9 cellular contexts compared by ENCODE assay signal in the genomic region with DNA sequence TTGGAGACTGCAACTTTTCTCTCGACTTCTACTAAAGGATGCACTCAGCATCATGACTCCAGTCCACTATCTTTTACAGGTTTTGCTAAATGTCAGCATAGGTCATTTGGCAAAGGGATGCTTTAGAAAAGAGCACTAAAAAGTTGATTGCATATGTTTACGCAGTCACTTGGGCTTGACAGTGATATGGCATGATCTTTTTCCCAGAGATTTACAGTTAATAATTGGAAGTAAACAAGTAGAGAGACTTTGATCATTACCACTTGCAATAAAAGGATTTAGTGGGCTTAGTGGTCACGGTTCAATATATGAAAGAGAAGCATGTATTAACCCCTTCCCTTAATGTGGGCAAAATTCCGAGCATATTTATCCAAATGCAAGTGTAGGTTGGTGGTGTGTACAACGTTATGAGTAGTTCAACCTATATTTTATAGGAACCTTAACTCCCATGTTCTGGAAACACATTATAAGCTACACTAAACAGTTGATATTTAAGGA. TPM values are rescaled to one million over a fixed set of nuclear protein-coding genes. Genes with fewer than 3 reads are reported as not detected.
DNase-seq lines count a peak whose midpoint lies in the region; ATAC-seq, FAIRE-seq and TF ChIP-seq lines count a peak whose summit lies in the region.
"Had no signal": no experiment of that assay in that cellular context is flagged by ENCODE, and none has a peak within 500 bp of the region (broad histone marks: within the 10 kb centered on the region; RNA-seq: fewer than 3 reads in every experiment).

No MANE protein-coding gene starts in this region.

- peak overlapping the region; percentile 82 for H3K4me3 Mint-ChIP-seq in activated CD8-positive, alpha-beta T cell treated with anti-CD3 and anti-CD28 coated beads, Interleukin-2, amount 10 ng/mL, durations not matched to agents 7 days and 5 days

- WGBS in stomach, 5 donors, result 73 to 79% (median 74%) methylated on average over 5 of the region's 5 CpGs

- intact Hi-C loops in stomach (cut with DNase I; ENCODE audit: low total_unique reads), result no loop called here

- peak overlapping the region; percentile 82 for H3K27ac Mint-ChIP-seq in activated CD8-positive, alpha-beta T cell treated with anti-CD3 and anti-CD28 coated beads, Interleukin-2, amount 10 ng/mL, durations not matched to agents 7 days and 5 days

- no peaks in the 10 kb centered on the region for H3K9me3 Mint-ChIP-seq in activated CD8-positive, alpha-beta T cell treated with anti-CD3 and anti-CD28 coated beads, Interleukin-2, amount 10 ng/mL, durations not matched to agents 7 days and 5 days (ENCODE audit: insufficient read depth)

- peaks cover 44% of the 10 kb centered on the region for H3K27me3 Mint-ChIP-seq in activated CD8-positive, alpha-beta T cell treated with anti-CD3 and anti-CD28 coated beads, Interleukin-2, amount 10 ng/mL, durations not matched to agents 7 days and 5 days (ENCODE audit: low read depth)

- peaks cover 1% of the 10 kb centered on the region for H3K79me2 ChIP-seq in keratinocyte (ENCODE audit: control insufficient read depth, insufficient read depth, low read length)

- no peak for TF ChIP-seq EP300 in stomach (IDR thresholded peaks at IDR 0.05)

- peak overlapping the region; percentile 76 for H3K4me2 ChIP-seq in keratinocyte (ENCODE audit: control insufficient read depth, extremely low read depth, insufficient read depth, low read depth, low read length)

- TF ChIP-seq CTCF in keratinocyte (optimal IDR thresholded peaks at IDR 0.05 in 1 of 3, IDR thresholded peaks at IDR 0.05 in 1 of 3, conservative IDR thresholded peaks at IDR 0.05 in 1 of 3; ENCODE audit: extremely low read depth in 1 of 3, insufficient read depth in 2 of 3, low read length in 3 of 3) (no peak), stomach (IDR thresholded peaks at IDR 0.05) (no peak), foreskin keratinocyte (conservative IDR thresholded peaks at IDR 0.05) (no peak)

- no peaks in the 10 kb centered on the region for H3K9me1 ChIP-seq in keratinocyte (ENCODE audit: control insufficient read depth, extremely low read depth, insufficient read depth, low read length)

- H3K9me3 ChIP-seq in keratinocyte (ENCODE audit: control insufficient read depth, low read depth, low read length), result no peaks in the 10 kb centered on the region
- H3K9me3 ChIP-seq in stomach, result no peaks in the 10 kb centered on the region

- H3K4me1 Mint-ChIP-seq in activated CD8-positive, alpha-beta T cell treated with anti-CD3 and anti-CD28 coated beads, Interleukin-2, amount 10 ng/mL, durations not matched to agents 7 days and 5 days (ENCODE audit: low read depth), result peaks cover 56% of the 10 kb centered on the region

- H3K36me3 ChIP-seq in keratinocyte (ENCODE audit: control insufficient read depth in 2 of 2, extremely low read depth in 1 of 2, insufficient read depth in 2 of 2, low read length in 2 of 2) (no peaks in the 10 kb centered on the region), stomach (peaks cover 0 to 12% (median 6%) of the 10 kb centered on the region in 4 donors)

- peak overlapping the region; percentile 71 for H3K9ac ChIP-seq in keratinocyte (ENCODE audit: control insufficient read depth, extremely low read depth, insufficient read depth, low read length)

- H3K27ac ChIP-seq in keratinocyte (ENCODE audit: control insufficient read depth, insufficient read depth, low read length) (no peak overlapping the region), stomach (no peak overlapping the region), foreskin keratinocyte (no peak overlapping the region)

- H2AFZ ChIP-seq in keratinocyte (ENCODE audit: control insufficient read depth, low read length), result no peak overlapping the region

- H4K20me1 ChIP-seq in keratinocyte (ENCODE audit: control insufficient read depth, extremely low read depth, insufficient read depth, low read length), result no peaks in the 10 kb centered on the region

- CTCF ChIA-PET in activated CD8-positive, alpha-beta T cell treated with anti-CD3 and anti-CD28 coated beads, Interleukin-2, amount 10 ng/mL, durations not matched to agents 7 days and 5 days (lab: Charles Lee), result interaction anchor here (1.4 kb wide), 1 partner anchor 9 kb away, joined by 3 read pairs; no protein-coding TSS in a partner anchor

- H3K36me3 Mint-ChIP-seq in activated CD8-positive, alpha-beta T cell treated with anti-CD3 and anti-CD28 coated beads, Interleukin-2, amount 10 ng/mL, durations not matched to agents 7 days and 5 days (ENCODE audit: low read depth), result peaks cover 32% of the 10 kb centered on the region

- dilution Hi-C loops in keratinocyte (cut with MboI; ENCODE audit: extremely low pct_ligation_motif_present, low sequenced_read_pairs), result no loop called here

- POLR2A ChIA-PET in activated CD8-positive, alpha-beta T cell treated with anti-CD3 and anti-CD28 coated beads, Interleukin-2, amount 10 ng/mL, durations not matched to agents 7 days and 5 days (lab: Charles Lee), result interaction anchor here (1.5 to 2.5 kb wide), 3 partner anchors 9 to 114 kb away, joined by 4 to 9 read pairs (median 8); no protein-coding TSS in a partner anchor

- DNase-seq in NCI-H82 (lab: John Stamatoyannopoulos, UW) (peak; percentile 9), NCI-H82 treated with DMSO at 0.1 percent for 48 hours (lab: John Stamatoyannopoulos, UW; ENCODE audit: unreplicated experiment) (no peak), keratinocyte (ENCODE audit: low read depth, low spot score) (no peak), stomach (no peak), foreskin keratinocyte (no peak), germinal center (ENCODE audit: low spot score) (no peak)
- no peak for DNase-seq in activated CD8-positive, alpha-beta T cell treated with anti-CD3 and anti-CD28 coated beads, Interleukin-2, amount 10 ng/mL, durations not matched to agents 7 days and 5 days
- DNase-seq: ACHN had no signal

- ATAC-seq in activated CD8-positive, alpha-beta T cell treated with anti-CD3 and anti-CD28 coated beads, Interleukin-2, amount 10 ng/mL, durations not matched to agents 7 days and 5 days, result no peak
- ATAC-seq in GM18502 (IDR thresholded peaks at IDR 0.05; ENCODE audit: poor library complexity, unreplicated experiment) (no peak), foreskin keratinocyte (no peak)

- TF ChIP-seq POLR2A in stomach (IDR thresholded peaks at IDR 0.05), result no peak

- no peak for FAIRE-seq in keratinocyte (lab: Jason Lieb, UNC)

- H3K4me1 ChIP-seq in keratinocyte (ENCODE audit: control insufficient read depth, extremely low read depth, insufficient read depth, low read length) (peaks cover 28% of the 10 kb centered on the region), stomach (peaks cover 27 to 68% (median 51%) of the 10 kb centered on the region in 4 donors), foreskin keratinocyte (peaks cover 10% of the 10 kb centered on the region)

- H3K4me3 ChIP-seq in keratinocyte (ENCODE audit: control insufficient read depth in 2 of 3, extremely low read depth in 1 of 3, insufficient read depth in 2 of 3, low read depth in 1 of 3, low read length in 3 of 3), result peak overlapping the region; percentile 58 to 86 (median 74)
- H3K4me3 ChIP-seq in stomach, result peak overlapping the region; percentile 56 to 75 (median 66)

- peaks cover 14% of the 10 kb centered on the region for H3K27me3 ChIP-seq in keratinocyte (ENCODE audit: control insufficient read depth, extremely low read depth, insufficient read depth, low read length)
- H3K27me3 ChIP-seq in stomach, result peaks cover 0 to 37% (median 10%) of the 10 kb centered on the region in 3 donors
- H3K27me3 ChIP-seq in foreskin keratinocyte, result peaks cover 35% of the 10 kb centered on the region

RNA-seq across cellular contexts. Expression of a gene that starts 1.8 kb away (rescaled TPM):
- total RNA-seq in activated CD8-positive, alpha-beta T cell treated with anti-CD3 and anti-CD28 coated beads, Interleukin-2, amount 10 ng/mL, durations not matched to agents 7 days and 5 days, result 10 to 100 TPM; 26.2 to 26.4 TPM
- polyA plus RNA-seq in keratinocyte, result 21.6 to 33.1 TPM (median 22.0 TPM) in 3 replicates
- polyA plus RNA-seq in keratinocyte (2011; ENCODE audit: low read depth), result 32.6 TPM
- 18.4 and 37.5 TPM in 2 replicates for polyA plus RNA-seq in keratinocyte (2011; cell fraction: cytosol; rRNA removed)
- 19.7 and 28.5 TPM in 2 replicates for polyA plus RNA-seq in keratinocyte (2011; cell fraction: nucleus; rRNA removed)
- polyA plus RNA-seq in keratinocyte (2012; ENCODE audit: low replicate concordance), result 19.4 and 29.1 TPM in 2 replicates
- 22.3 to 46.3 TPM (median 46.3 TPM) in 3 replicates for polyA minus RNA-seq in keratinocyte
- polyA minus RNA-seq in keratinocyte (2011; cell fraction: cytosol; rRNA and poly(A)+ RNA removed), result 32.0 TPM
- 4.9 and 18.2 TPM in 2 replicates for polyA minus RNA-seq in keratinocyte (2011; cell fraction: nucleus; rRNA and poly(A)+ RNA removed)
- 100 to 1,000 TPM in 2 of 5 donors, 10 to 100 TPM in 3; 18.8 to 228 (median 57.5) TPM for total RNA-seq in stomach
- 10 to 100 TPM; 14.9 to 25.5 (median 25.1) TPM for polyA plus RNA-seq in stomach
- total RNA-seq in foreskin keratinocyte, result 31.5 and 31.8 TPM in 2 replicates
- polyA plus RNA-seq in foreskin keratinocyte, result 8.5 and 11.2 TPM in 2 replicates

RNA-seq across cellular contexts. Expression of a gene that starts 6.5 kb away (rescaled TPM):
- 10 to 100 TPM; 59.7 to 63.3 TPM for total RNA-seq in activated CD8-positive, alpha-beta T cell treated with anti-CD3 and anti-CD28 coated beads, Interleukin-2, amount 10 ng/mL, durations not matched to agents 7 days and 5 days
- polyA plus RNA-seq in keratinocyte, result 29.3 to 59.5 TPM (median 39.2 TPM) in 3 replicates
- polyA plus RNA-seq in keratinocyte (2011; ENCODE audit: low read depth), result 9.4 TPM
- polyA plus RNA-seq in keratinocyte (2011; cell fraction: cytosol; rRNA removed), result 33.7 and 64.5 TPM in 2 replicates
- 26.6 and 42.5 TPM in 2 replicates for polyA plus RNA-seq in keratinocyte (2011; cell fraction: nucleus; rRNA removed)
- polyA plus RNA-seq in keratinocyte (2012; ENCODE audit: low replicate concordance), result 37.8 and 53.3 TPM in 2 replicates
- 6.5 to 13.3 TPM (median 11.7 TPM) in 3 replicates for polyA minus RNA-seq in keratinocyte
- 6.9 TPM for polyA minus RNA-seq in keratinocyte (2011; cell fraction: cytosol; rRNA and poly(A)+ RNA removed)
- polyA minus RNA-seq in keratinocyte (2011; cell fraction: nucleus; rRNA and poly(A)+ RNA removed), result 4.4 and 7.1 TPM in 2 replicates
- total RNA-seq in stomach, result 10 to 100 TPM in 3 of 5 donors, 1 to 10 TPM in 2; 4.1 to 38.0 (median 13.0) TPM
- 10 to 100 TPM; 50.7 to 57.7 (median 51.2) TPM for polyA plus RNA-seq in stomach
- 42.0 and 47.5 TPM in 2 replicates for total RNA-seq in foreskin keratinocyte
- 53.7 and 54.6 TPM in 2 replicates for polyA plus RNA-seq in foreskin keratinocyte

RNA-seq across cellular contexts. Expression of a gene that starts 22.6 kb away (rescaled TPM):
- total RNA-seq in activated CD8-positive, alpha-beta T cell treated with anti-CD3 and anti-CD28 coated beads, Interleukin-2, amount 10 ng/mL, durations not matched to agents 7 days and 5 days, result under 1 TPM; 0.70 to 0.90 TPM
- not detected in 3 replicates for polyA plus RNA-seq in keratinocyte
- not detected for polyA plus RNA-seq in keratinocyte (2011; ENCODE audit: low read depth)
- polyA plus RNA-seq in keratinocyte (2011; cell fraction: cytosol; rRNA removed), result not detected in 2 replicates
- polyA plus RNA-seq in keratinocyte (2011; cell fraction: nucleus; rRNA removed), result not detected in 2 replicates
- not detected in 2 replicates for polyA plus RNA-seq in keratinocyte (2012; ENCODE audit: low replicate concordance)
- not detected in 3 replicates for polyA minus RNA-seq in keratinocyte
- polyA minus RNA-seq in keratinocyte (2011; cell fraction: cytosol; rRNA and poly(A)+ RNA removed), result not detected
- polyA minus RNA-seq in keratinocyte (2011; cell fraction: nucleus; rRNA and poly(A)+ RNA removed), result not detected in 2 replicates
- total RNA-seq in stomach, result not detected
- not detected for polyA plus RNA-seq in stomach
- not detected in 2 replicates for total RNA-seq in foreskin keratinocyte
- polyA plus RNA-seq in foreskin keratinocyte, result not detected in 2 replicates
